19 cellular contexts compared by ENCODE assay signal in genomic region chr12:124586756-124587155, GRCh38. TPM values are rescaled to one million over a fixed set of nuclear protein-coding genes. Genes with fewer than 3 reads are reported as not detected.
A peak's percentile ranks its signal among the peaks of the same experiment; 100 is the strongest.
DNase-seq lines count a peak whose midpoint lies in the region; ATAC-seq and TF ChIP-seq lines count a peak whose summit lies in the region.
"Had no signal": no experiment of that assay in that cellular context is flagged by ENCODE, and none has a peak within 500 bp of the region (broad histone marks: within the 10 kb centered on the region; RNA-seq: fewer than 3 reads in every experiment).

No MANE protein-coding gene starts in this region.

- no peaks in the 10 kb centered on the region for H3K36me3 ChIP-seq in thyroid gland
- H3K36me3 ChIP-seq: esophagus muscularis mucosa, heart right ventricle had no signal

- TF ChIP-seq CTCF in thyroid gland (IDR thresholded peaks at IDR 0.05) = no peak

- no peaks in the 10 kb centered on the region for H3K27me3 ChIP-seq in thyroid gland
- H3K27me3 ChIP-seq: body of pancreas, dorsolateral prefrontal cortex, esophagus muscularis mucosa, heart right ventricle had no signal

- no peak overlapping the region for H3K4me3 ChIP-seq in thyroid gland (replicated peaks in 1 of 3)
- H3K4me3 ChIP-seq: body of pancreas, dorsolateral prefrontal cortex, esophagus muscularis mucosa, GM12878, heart right ventricle had no signal

- DNase-seq in NCI-H1105 treated with DMSO at 0.1 percent for 48 hours (lab: John Stamatoyannopoulos, UW) (peak; percentile 93), NCI-H2171 treated with DMSO at 0.1 percent for 48 hours (lab: John Stamatoyannopoulos, UW) (peak; percentile 93), T-helper 17 cell (no peak), thyroid gland (peak; percentile 50 to 61), AML-193 (lab: John Stamatoyannopoulos, UW) (no peak), SKM-1 (lab: John Stamatoyannopoulos, UW; ENCODE audit: unreplicated experiment) (no peak)
- DNase-seq: activated CD4-positive, alpha-beta T cell treated with anti-CD3 and anti-CD28 coated beads for 36 hours; activated naive CD4-positive, alpha-beta T cell treated with anti-CD3 and anti-CD28 coated beads, Interleukin-2, amount 50 U/mL, for 16 hours; activated T-cell treated with anti-CD3 and anti-CD28 coated beads for 4 hours; body of pancreas; dorsolateral prefrontal cortex; EL; heart right ventricle; Kasumi-1; T-helper 9 cell had no signal

- TF ChIP-seq POLR2A in thyroid gland (IDR thresholded peaks at IDR 0.05) = no peak

- H3K36me3 Mint-ChIP-seq in T-helper 17 cell (ENCODE audit: low read depth) = no peaks in the 10 kb centered on the region

- H3K27ac ChIP-seq in thyroid gland = no peak overlapping the region
- H3K27ac ChIP-seq: body of pancreas, C4-2B, dorsolateral prefrontal cortex, esophagus muscularis mucosa, heart right ventricle had no signal

- H3K27ac Mint-ChIP-seq in T-helper 17 cell = no peak overlapping the region
- H3K27ac Mint-ChIP-seq: activated CD4-positive, alpha-beta T cell treated with anti-CD3 and anti-CD28 coated beads for 36 hours had no signal

- no peaks in the 10 kb centered on the region for H3K9me3 ChIP-seq in T-helper 17 cell (ENCODE audit: control insufficient read depth, low read length, poor library complexity, severe bottlenecking)
- no peaks in the 10 kb centered on the region for H3K9me3 ChIP-seq in thyroid gland
- H3K9me3 ChIP-seq: body of pancreas, esophagus muscularis mucosa had no signal

- H3K4me1 ChIP-seq in thyroid gland = peaks cover 11 to 25% of the 10 kb centered on the region in 2 donors

- intact Hi-C loops in thyroid gland (cut with DNase I) = no loop called here

- peaks cover 9% of the 10 kb centered on the region for H3K4me1 Mint-ChIP-seq in T-helper 17 cell

- 39 to 45% methylated on average over 11 of the region's 11 CpGs for WGBS in thyroid gland, 2 donors

- no peaks in the 10 kb centered on the region for H3K27me3 Mint-ChIP-seq in T-helper 17 cell

- no peak for ATAC-seq in T-helper 17 cell
- no peak for ATAC-seq in HG02885 (IDR thresholded peaks at IDR 0.05; ENCODE audit: poor library complexity, unreplicated experiment)
- ATAC-seq: activated CD4-positive, alpha-beta T cell treated with anti-CD3 and anti-CD28 coated beads for 36 hours; body of pancreas; GM12878; heart right ventricle had no signal

- H3K4me3 Mint-ChIP-seq in T-helper 17 cell = peak overlapping the region; percentile 5
- H3K4me3 Mint-ChIP-seq: activated CD4-positive, alpha-beta T cell treated with anti-CD3 and anti-CD28 coated beads for 36 hours had no signal

RNA-seq across cellular contexts. Expression of gene NCOR2, which starts 19.3 kb away (rescaled TPM):
- total RNA-seq in T-helper 17 cell (100 to 1,000 TPM; 107 to 119 TPM), thyroid gland (100 to 1,000 TPM in 2 of 4 donors, 10 to 100 TPM in 2; 45.3 to 178 (median 99.9) TPM)

Comparison
In these comparisons a context has a peak if more than half of its experiments do, and no peak if none do; other contexts are left out.
1. DNase-seq: peak in NCI-H1105 treated with DMSO at 0.1 percent for 48 hours (single experiment), NCI-H2171 treated with DMSO at 0.1 percent for 48 hours (single experiment) and thyroid gland (2 of 2); none in T-helper 17 cell (0 of 3), AML-193 (0 of 2) and SKM-1 (single experiment).